26 cellular contexts compared by ENCODE assay signal in the genomic region with DNA sequence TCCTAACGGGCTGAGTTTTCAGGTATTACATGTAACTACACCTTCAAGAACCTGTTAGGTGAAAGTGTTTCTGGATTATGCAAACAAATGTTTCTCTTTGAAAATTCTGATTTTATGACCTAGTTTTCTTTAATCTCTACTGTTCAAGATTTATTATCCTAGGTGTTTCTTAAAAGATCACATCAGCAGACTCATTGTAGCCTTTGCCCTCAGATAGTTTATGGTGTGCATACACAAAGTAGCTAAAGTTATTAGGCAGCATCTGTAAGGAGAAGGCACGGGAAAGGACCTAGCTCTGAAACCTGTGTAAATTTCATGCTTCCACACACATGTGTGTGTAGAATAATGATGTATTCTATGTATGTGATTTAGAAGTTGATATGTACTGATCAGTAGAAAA. TPM values are rescaled to one million over a fixed set of nuclear protein-coding genes. Genes with fewer than 3 reads are reported as not detected.
DNase-seq lines count a peak whose midpoint lies in the region; ATAC-seq, FAIRE-seq and TF ChIP-seq lines count a peak whose summit lies in the region.
"Had no signal": no experiment of that assay in that cellular context is flagged by ENCODE, and none has a peak within 500 bp of the region (broad histone marks: within the 10 kb centered on the region; RNA-seq: fewer than 3 reads in every experiment).

No MANE protein-coding gene starts in this region.

- H3K9me3 Mint-ChIP-seq in CD4-positive, CD25-positive, alpha-beta regulatory T cell: no peaks in the 10 kb centered on the region
- H3K9me3 Mint-ChIP-seq in WTC11: no peaks in the 10 kb centered on the region
- H3K9me3 Mint-ChIP-seq: CD8-positive, alpha-beta memory T cell; IgD-negative memory B cell had no signal

- CTCF ChIA-PET in A549 (lab: Yijun Ruan, JAX): interaction anchor here (1.2 to 1.6 kb wide), 5 partner anchors 10 to 98 kb away, joined by 3 to 4 read pairs (median 3); no protein-coding TSS in a partner anchor
- CTCF ChIA-PET in WTC11 (lab: Charles Lee): no interaction called here

- H3K4me1 ChIP-seq in A549 (peaks cover 22% of the 10 kb centered on the region), mucosa of descending colon (ENCODE audit: low read depth) (peaks cover 32% of the 10 kb centered on the region), esophagus muscularis mucosa (peaks cover 0 to 25% (median 8%) of the 10 kb centered on the region in 4 donors)
- peaks cover 27% of the 10 kb centered on the region for H3K4me1 ChIP-seq in CD4-positive, CD25-positive, alpha-beta regulatory T cell (ENCODE audit: control insufficient read depth, insufficient read depth, low read length, poor library complexity, severe bottlenecking)
- H3K4me1 ChIP-seq: SJSA1 had no signal

- H3K9me3 ChIP-seq in A549 (no peaks in the 10 kb centered on the region), mucosa of descending colon (no peaks in the 10 kb centered on the region), esophagus muscularis mucosa (no peaks in the 10 kb centered on the region)
- H3K9me3 ChIP-seq in CD4-positive, CD25-positive, alpha-beta regulatory T cell (ENCODE audit: control insufficient read depth in 2 of 2, low read length in 2 of 2): no peaks in the 10 kb centered on the region
- H3K9me3 ChIP-seq: BLaER1 treated with 17β-estradiol and CSF1 and Interleukin-3, amounts not matched to agents 10 nM and 100 nM; SJSA1 had no signal

- peaks cover 63% of the 10 kb centered on the region for H3K36me3 ChIP-seq in CD4-positive, CD25-positive, alpha-beta regulatory T cell (ENCODE audit: control insufficient read depth, insufficient read depth, low read length)
- H3K36me3 ChIP-seq in mucosa of descending colon (ENCODE audit: low read depth): no peaks in the 10 kb centered on the region
- H3K36me3 ChIP-seq in esophagus muscularis mucosa: peaks cover 30 to 80% (median 69%) of the 10 kb centered on the region in 4 donors

- ATAC-seq in A549 (no peak), WTC11 (no peak), mucosa of descending colon (peak; percentile 80)
- ATAC-seq in CD4-positive, CD25-positive, alpha-beta regulatory T cell (ENCODE audit: low read depth in 2 of 2): no peak
- ATAC-seq: Right ventricle myocardium inferior had no signal

- TF ChIP-seq RAD21 in A549 (conservative IDR thresholded peaks at IDR 0.05 in 1 of 2, IDR thresholded peaks at IDR 0.05 in 1 of 2): no peak

- TF ChIP-seq EP300 in A549 (IDR thresholded peaks at IDR 0.05): no peak
- no peak for TF ChIP-seq EP300 in esophagus muscularis mucosa (IDR thresholded peaks at IDR 0.05)

- H3K4me3 Mint-ChIP-seq in CD4-positive, CD25-positive, alpha-beta regulatory T cell: peak overlapping the region in 1 of 4 donors; percentile 25
- H3K4me3 Mint-ChIP-seq in WTC11: no peak overlapping the region
- H3K4me3 Mint-ChIP-seq: CD8-positive, alpha-beta memory T cell; IgD-negative memory B cell had no signal

- H3K27me3 Mint-ChIP-seq in CD4-positive, CD25-positive, alpha-beta regulatory T cell: no peaks in the 10 kb centered on the region
- no peaks in the 10 kb centered on the region for H3K27me3 Mint-ChIP-seq in WTC11 (ENCODE audit: low read depth)
- H3K27me3 Mint-ChIP-seq: CD8-positive, alpha-beta memory T cell; IgD-negative memory B cell had no signal

- FAIRE-seq in A549 (lab: Jason Lieb, UNC): peak; percentile 63
- FAIRE-seq: GM18507, RCC 7860 had no signal

- WGBS in A549 (ENCODE audit: missing lambda C conversion rate): 85% methylated on average over 2 of the region's 2 CpGs
- 88% methylated on average over 2 of the region's 2 CpGs for WGBS in esophagus muscularis mucosa

- peaks cover 17 to 60% (median 48%) of the 10 kb centered on the region in 4 donors for H3K4me1 Mint-ChIP-seq in CD4-positive, CD25-positive, alpha-beta regulatory T cell
- no peaks in the 10 kb centered on the region for H3K4me1 Mint-ChIP-seq in WTC11

- POLR2A ChIA-PET in A549 (lab: Yijun Ruan, JAX) (no interaction called here), WTC11 (lab: Charles Lee) (no interaction called here)

- H3K4me3 ChIP-seq in A549: no peak overlapping the region
- no peak overlapping the region for H3K4me3 ChIP-seq in CD4-positive, CD25-positive, alpha-beta regulatory T cell (ENCODE audit: low read depth, low read length)
- H3K4me3 ChIP-seq in mucosa of descending colon: no peak overlapping the region
- H3K4me3 ChIP-seq in esophagus muscularis mucosa: no peak overlapping the region
- H3K4me3 ChIP-seq: BLaER1 treated with 17β-estradiol and CSF1 and Interleukin-3, amounts not matched to agents 10 nM and 100 nM; SJSA1 had no signal

- no peaks in the 10 kb centered on the region for H3K27me3 ChIP-seq in CD4-positive, CD25-positive, alpha-beta regulatory T cell (ENCODE audit: control insufficient read depth, insufficient read depth, low read length)
- H3K27me3 ChIP-seq in esophagus muscularis mucosa: no peaks in the 10 kb centered on the region
- H3K27me3 ChIP-seq: BLaER1 treated with 17β-estradiol and CSF1 and Interleukin-3, amounts not matched to agents 10 nM and 100 nM; SJSA1 had no signal

- H3K4me2 ChIP-seq in A549: no peak overlapping the region
- H3K4me2 ChIP-seq: BLaER1 treated with 17β-estradiol and CSF1 and Interleukin-3, amounts not matched to agents 10 nM and 100 nM had no signal

- TF ChIP-seq CTCF in A549 (IDR thresholded peaks at IDR 0.05) (no peak), WTC11 (IDR thresholded peaks at IDR 0.05) (no peak), mucosa of descending colon (IDR thresholded peaks at IDR 0.05) (no peak), esophagus muscularis mucosa (IDR thresholded peaks at IDR 0.05) (no peak)

- peaks cover 48% of the 10 kb centered on the region for H3K36me3 Mint-ChIP-seq in CD4-positive, CD25-positive, alpha-beta regulatory T cell
- peaks cover 80% of the 10 kb centered on the region for H3K36me3 Mint-ChIP-seq in WTC11

- DNase-seq in A549 (ENCODE audit: low read depth in 1 of 2, low spot score in 1 of 2): no peak
- no peak for DNase-seq in CD4-positive, CD25-positive, alpha-beta regulatory T cell
- no peak for DNase-seq in WTC11 (ENCODE audit: low spot score)
- no peak for DNase-seq in mucosa of descending colon
- DNase-seq in HT-29 (ENCODE audit: low spot score): no peak
- no peak for DNase-seq in amniotic stem cell (lab: John Stamatoyannopoulos, UW)
- DNase-seq in esophagus muscularis mucosa (ENCODE audit: extremely low spot score): no peak
- DNase-seq: ACHN; Calu3; CD8-positive, alpha-beta memory T cell; DMS153; GOT3; HCEC 1CT; Karpas-422; MV-4-11; NCI-H1694; NCI-H2081; NCI-H2171 treated with DMSO at 0.1 percent for 48 hours; NCI-H524 treated with DMSO at 0.1 percent for 48 hours; OCI-M1 had no signal

- intact Hi-C loops in mucosa of descending colon (cut with DNase I, micrococcal nuclease) (no loop called here), esophagus muscularis mucosa (cut with DNase I) (no loop called here)

- no peak for TF ChIP-seq POLR2A in A549 (IDR thresholded peaks at IDR 0.05; ENCODE audit: low read length)
- no peak for TF ChIP-seq POLR2A in esophagus muscularis mucosa (IDR thresholded peaks at IDR 0.05; ENCODE audit: low read depth)

- H3K27ac ChIP-seq in A549 (no peak overlapping the region), esophagus muscularis mucosa (replicated peaks in 1 of 4) (no peak overlapping the region)
- H3K27ac ChIP-seq in CD4-positive, CD25-positive, alpha-beta regulatory T cell (ENCODE audit: insufficient read depth, low read length, poor library complexity, severe bottlenecking): no peak overlapping the region
- H3K27ac ChIP-seq: BLaER1 treated with 17β-estradiol and CSF1 and Interleukin-3, amounts not matched to agents 10 nM and 100 nM; SJSA1 had no signal

- H3K27ac Mint-ChIP-seq in CD4-positive, CD25-positive, alpha-beta regulatory T cell: peak overlapping the region in 2 of 3 donors; percentile 7 to 20
- H3K27ac Mint-ChIP-seq in WTC11: 0 out of 2 replicates have a peak overlapping the region, but pooled peaks have one; percentile 70

TF ChIP-seq in A549, 52 proteins besides CTCF, POLR2A, EP300 and RAD21:
- no peak for TF ChIP-seq POLR2AphosphoS2 (conservative IDR thresholded peaks at IDR 0.05; ENCODE audit: low read length)
- TF ChIP-seq HOXB5 (CRISPR knock-in tag; IDR thresholded peaks at IDR 0.05): no peak
- no peak for TF ChIP-seq RARB (CRISPR knock-in tag; IDR thresholded peaks at IDR 0.05)
TF ChIP-seq in A549: peak in this region for 0.

RNA-seq across cellular contexts. Expression of a gene that starts 21.7 kb away (rescaled TPM):
- polyA plus RNA-seq in A549 (2011; rRNA removed) (39.3 and 45.9 TPM in 2 replicates), A549 (2017; fragmentation: RNase III; extraction: RNeasy Plus Mini Kit Qiagen cat#74134 plus additional on column Dnase treatment) (40.3 to 44.6 TPM (median 43.8 TPM) in 3 replicates)
- polyA plus RNA-seq in A549 (2012; cell fraction: cytosol; rRNA removed): 22.6 and 24.5 TPM in 2 replicates
- 28.4 and 38.2 TPM in 2 replicates for polyA plus RNA-seq in A549 (2012; cell fraction: nucleus; rRNA removed)
- polyA minus RNA-seq in A549 (2011; rRNA and poly(A)+ RNA removed): 35.8 and 40.1 TPM in 2 replicates
- total RNA-seq in CD4-positive, CD25-positive, alpha-beta regulatory T cell: 63.2 TPM
- 10 to 100 TPM; 44.4 to 59.3 (median 49.8) TPM for polyA plus RNA-seq in CD4-positive, CD25-positive, alpha-beta regulatory T cell
- total RNA-seq in WTC11 (2021) (60.3 to 63.7 TPM (median 62.7 TPM) in 3 replicates), mucosa of descending colon (10 to 100 TPM; 27.6 to 42.3 (median 29.6) TPM), esophagus muscularis mucosa (10 to 100 TPM; 42.8 to 52.1 (median 46.6) TPM)
- total RNA-seq in HT-29 (2014; rRNA removed; shearing (Covaris generic)): 34.6 and 39.1 TPM in 2 replicates
